Comparison of ENCODE assay signal across 8 cellular contexts in genomic region chr1:161019767-161020572, GRCh38. TPM values are rescaled to one million over a fixed set of nuclear protein-coding genes. Genes with fewer than 3 reads are reported as not detected.
DNase-seq lines count a peak whose midpoint lies in the region; ATAC-seq and TF ChIP-seq lines count a peak whose summit lies in the region.

No MANE protein-coding gene starts in this region.

- in situ Hi-C loops in ACHN (cut with HindIII; ENCODE audit: low pct_ligation_motif_present, low pct_unique_long_range_greater_than_20kb, low sequenced_read_pairs), result no loop called here

- TF ChIP-seq POLR2A in NB4 (IDR thresholded peaks at IDR 0.05; ENCODE audit: extremely low read depth, insufficient read length), result no peak

- intact Hi-C loops in tibial artery (cut with DNase I; ENCODE audit: low total_unique reads) (no loop called here), posterior cingulate gyrus (cut with DNase I) (no loop called here)

- peak overlapping the region; percentile 86 to 92 (median 88) for H3K4me3 Mint-ChIP-seq in brain

- no peaks in the 10 kb centered on the region for H3K36me3 ChIP-seq in tibial artery

- H3K4me1 Mint-ChIP-seq in brain, result peaks cover 23% of the 10 kb centered on the region

- TF ChIP-seq CTCF in NB4 (IDR thresholded peaks at IDR 0.05; ENCODE audit: low read depth, low read length), result no peak
- no peak for TF ChIP-seq CTCF in brain (conservative IDR thresholded peaks at IDR 0.05)
- TF ChIP-seq CTCF in tibial artery (IDR thresholded peaks at IDR 0.05), result no peak

- peaks cover 57% of the 10 kb centered on the region for H3K27me3 Mint-ChIP-seq in brain

- peak overlapping the region; percentile 7 to 45 (median 27) for H3K27ac Mint-ChIP-seq in brain

- no peaks in the 10 kb centered on the region for H3K9me3 ChIP-seq in tibial artery

- H3K4me3 ChIP-seq in NB4 (ENCODE audit: low read depth, low read length) (peak overlapping the region; percentile 77), tibial artery (peak overlapping the region; percentile 46 to 54)

- DNase-seq in NCI-H2029 treated with DMSO at 0.1 percent for 48 hours (lab: John Stamatoyannopoulos, UW) (peak; percentile 35), NCI-H2029 (lab: John Stamatoyannopoulos, UW) (no peak), NB4 (ENCODE audit: low read depth) (peak; percentile 41), left lobe of liver (ENCODE audit: low spot score) (no peak), tibial artery (no peak), posterior cingulate gyrus (no peak), ACHN (no peak)

- peak; percentile 27 for ATAC-seq in left lobe of liver

- H3K4me1 ChIP-seq in tibial artery, result peaks cover 0 to 20% (median 8%) of the 10 kb centered on the region in 4 donors

- H3K27me3 ChIP-seq in tibial artery, result peaks cover 3 to 10% of the 10 kb centered on the region in 2 donors

- peak overlapping the region in 1 of 2 donors; percentile 41 for H3K27ac ChIP-seq in tibial artery

- H3K36me3 Mint-ChIP-seq in brain, result no peaks in the 10 kb centered on the region

- H3K9me3 Mint-ChIP-seq in brain, result no peaks in the 10 kb centered on the region

RNA-seq across cellular contexts. Expression of gene F11R, which starts 1.0 kb away (rescaled TPM):
- 148 TPM for polyA plus RNA-seq in brain (ENCODE audit: insufficient read depth, low read depth, low replicate concordance)
- total RNA-seq in left lobe of liver, result 65.4 TPM

RNA-seq across cellular contexts. Expression of gene TSTD1, which starts 18.8 kb away (rescaled TPM):
- 134 TPM for polyA plus RNA-seq in brain (ENCODE audit: insufficient read depth, low read depth, low replicate concordance)
- total RNA-seq in left lobe of liver, result 30.7 TPM

RNA-seq across cellular contexts. Expression of gene USF1, which starts 25.8 kb away (rescaled TPM):
- 34.8 TPM for polyA plus RNA-seq in brain (ENCODE audit: insufficient read depth, low read depth, low replicate concordance)
- 27.6 TPM for total RNA-seq in left lobe of liver

RNA-seq across cellular contexts. Expression of gene ARHGAP30, which starts 49.7 kb away (rescaled TPM):
- polyA plus RNA-seq in brain (ENCODE audit: insufficient read depth, low read depth, low replicate concordance), result 0.93 TPM
- total RNA-seq in left lobe of liver, result 4.0 TPM

Comparison
In these comparisons a context has a peak if more than half of its experiments do, and no peak if none do; other contexts are left out.
1. DNase-seq: peak in NCI-H2029 treated with DMSO at 0.1 percent for 48 hours (single experiment) and NB4 (single experiment); none in NCI-H2029 (single experiment), left lobe of liver (single experiment), tibial artery (0 of 2), posterior cingulate gyrus (0 of 10) and ACHN (single experiment).